ENCODE assay signal across 8 cellular contexts in the genomic region with DNA sequence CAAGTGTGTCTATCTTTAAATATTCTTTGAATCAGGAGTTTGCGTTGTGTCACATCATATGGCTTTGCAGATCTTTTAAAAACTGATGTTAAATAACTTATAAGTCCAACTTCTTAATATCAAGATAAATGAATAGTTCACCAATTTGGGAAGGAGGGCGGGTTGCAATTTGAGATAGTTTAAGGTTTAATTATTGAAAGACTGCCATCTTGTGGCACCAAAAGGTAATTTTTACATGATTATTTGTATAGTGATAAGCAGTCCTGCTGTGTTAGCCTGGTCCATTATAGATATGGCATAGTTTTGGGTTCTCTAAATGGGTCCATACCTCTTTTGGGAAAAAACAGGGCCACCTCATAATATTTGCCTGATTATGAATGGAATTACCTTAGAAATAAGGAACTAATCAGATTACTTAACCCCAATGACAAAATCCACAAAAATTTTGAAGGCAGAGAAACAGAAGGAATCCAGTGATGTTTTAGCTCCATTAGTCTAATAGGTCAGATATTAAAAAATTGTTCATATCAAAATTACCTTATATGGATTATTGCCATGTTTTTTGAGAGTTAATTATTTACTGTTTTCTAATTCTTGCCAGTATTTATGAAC.
DNase-seq lines count a peak whose midpoint lies in the region; ATAC-seq and TF ChIP-seq lines count a peak whose summit lies in the region.

No MANE protein-coding gene starts in this region.

- ATAC-seq in Right ventricle myocardium superior (ENCODE audit: poor library complexity) (peak; percentile 77), Right ventricle myocardium inferior (no peak), HG03066 (IDR thresholded peaks at IDR 0.05; ENCODE audit: low read depth, unreplicated experiment) (peak; percentile 75), GM19023 (IDR thresholded peaks at IDR 0.05; ENCODE audit: unreplicated experiment) (no peak)

- DNase-seq in Right ventricle myocardium superior (no peak), Right ventricle myocardium inferior (ENCODE audit: missing footprints) (no peak), NCI-H748 (lab: John Stamatoyannopoulos, UW; ENCODE audit: unreplicated experiment) (peak; percentile 75), breast epithelium (ENCODE audit: low spot score in 2 of 2) (no peak), kidney tubule cell (ENCODE audit: low spot score) (peak; percentile 62), uterus (peak in 1 of 2 donors; percentile 13)

- H3K4me3 ChIP-seq in breast epithelium (no peak overlapping the region), uterus (no peak overlapping the region)

- H3K27me3 ChIP-seq in breast epithelium (no peaks in the 10 kb centered on the region), uterus (no peaks in the 10 kb centered on the region)

- no peak overlapping the region for H3K27ac ChIP-seq in breast epithelium
- no peak overlapping the region for H3K27ac ChIP-seq in uterus

- intact Hi-C loops in Right ventricle myocardium superior (cut with DNase I): loop anchor here (10.0 kb wide), 1 partner anchor 65 kb away; the partner anchor contains the start of gene PRKAA2
- intact Hi-C loops in Right ventricle myocardium inferior (cut with DNase I): loop anchor here (5.0 kb wide), 2 partner anchors 62 to 1427 kb away; partner anchors contain the start of gene PRKAA2
- intact Hi-C loops in breast epithelium (cut with DNase I; ENCODE audit: low total_unique reads): no loop called here
- intact Hi-C loops in uterus (cut with DNase I; ENCODE audit: low total_unique reads): no loop called here

- H3K4me1 ChIP-seq in breast epithelium (no peaks in the 10 kb centered on the region), uterus (no peaks in the 10 kb centered on the region)

- H3K36me3 ChIP-seq in breast epithelium (no peaks in the 10 kb centered on the region), uterus (no peaks in the 10 kb centered on the region)

- TF ChIP-seq POLR2A in breast epithelium (IDR thresholded peaks at IDR 0.05) (no peak), uterus (IDR thresholded peaks at IDR 0.05) (no peak)

- H3K9me3 ChIP-seq in breast epithelium (no peaks in the 10 kb centered on the region), uterus (no peaks in the 10 kb centered on the region)

- TF ChIP-seq CTCF in breast epithelium (IDR thresholded peaks at IDR 0.05) (peak; percentile 37 to 69 (median 40)), uterus (IDR thresholded peaks at IDR 0.05) (peak; percentile 47 to 65 (median 58))

Comparison
In these comparisons a context has a peak if more than half of its experiments do, and no peak if none do; other contexts are left out.
1. ATAC-seq: peak in Right ventricle myocardium superior (single experiment) and HG03066 (single experiment); none in Right ventricle myocardium inferior (single experiment) and GM19023 (single experiment).
2. DNase-seq: peak in NCI-H748 (single experiment) and kidney tubule cell (single experiment); none in Right ventricle myocardium superior (single experiment), Right ventricle myocardium inferior (single experiment) and breast epithelium (0 of 2).
3. intact Hi-C loops: an anchor here in Right ventricle myocardium superior (10.0 kb wide) and Right ventricle myocardium inferior (5.0 kb wide); none called in breast epithelium and uterus.